8 cellular contexts compared by ENCODE assay signal in genomic region chrX:155148724-155149537, GRCh38.
DNase-seq lines count a peak whose midpoint lies in the region; ATAC-seq, FAIRE-seq and TF ChIP-seq lines count a peak whose summit lies in the region.

No MANE protein-coding gene starts in this region.

- in situ Hi-C loops in GM12878 (cut with MboI): loop anchor here (10.0 kb wide), 1 partner anchor 234 kb away; no protein-coding TSS in a partner anchor

- peaks cover 3% of the 10 kb centered on the region for H3K9me3 ChIP-seq in left ventricle myocardium inferior (replicated peaks)
- peaks cover 0 to 15% of the 10 kb centered on the region in 2 donors for H3K9me3 ChIP-seq in right atrium auricular region
- no peaks in the 10 kb centered on the region for H3K9me3 ChIP-seq in GM12878 (replicated peaks; ENCODE audit: control insufficient read depth, insufficient read depth, low read length)

- SMC1A ChIA-PET in GM12878 (lab: Charles Lee; ENCODE audit: uncharacterized antibody, unreplicated experiment): interaction anchor here (1.3 to 1.5 kb wide), 3 partner anchors 165 to 231 kb away, joined by 6 to 11 read pairs (median 7); no protein-coding TSS in a partner anchor

- no peak for TF ChIP-seq POLR2A in GM12878 (IDR thresholded peaks at IDR 0.05; ENCODE audit: low read depth, low read length)

- H3K79me2 ChIP-seq in GM12878 (ENCODE audit: control insufficient read depth, insufficient read depth, low read length): no peaks in the 10 kb centered on the region

- TF ChIP-seq RAD21 in GM12878 (IDR thresholded peaks at IDR 0.05; ENCODE audit: insufficient read depth, low read depth, low read length): peak; percentile 41; the same call in 1 of the 2 replicates

- no peak for TF ChIP-seq EP300 in GM12878 (IDR thresholded peaks at IDR 0.05; ENCODE audit: borderline replicate concordance in 1 of 2, control insufficient read depth in 1 of 2, low read depth in 2 of 2, low read length in 2 of 2)

- POLR2A ChIA-PET in GM12878 (lab: Charles Lee): no interaction called here

- H3K27ac Mint-ChIP-seq in mesothelial cell of epicardium: no peak overlapping the region

- H3K27ac ChIP-seq in left ventricle myocardium inferior (replicated peaks): no peak overlapping the region
- no peak overlapping the region for H3K27ac ChIP-seq in right atrium auricular region
- H3K27ac ChIP-seq in GM12878 (ENCODE audit: control insufficient read depth, insufficient read depth): no peak overlapping the region

- BruUV-seq in GM12878 (replicated peaks; lab: Mats Ljungman, UMichigan): no TSS peak

- H3K36me3 Mint-ChIP-seq in mesothelial cell of epicardium: no peaks in the 10 kb centered on the region

- TF ChIP-seq CTCF in left ventricle myocardium inferior (IDR thresholded peaks at IDR 0.05; ENCODE audit: borderline replicate concordance): peak; percentile 58
- TF ChIP-seq CTCF in right atrium auricular region (IDR thresholded peaks at IDR 0.05): peak in 1 of 2 donors; percentile 56
- peak; percentile 39 to 54 (median 52); a peak in 5 of 6 replicates for TF ChIP-seq CTCF in GM12878 (IDR thresholded peaks at IDR 0.05 in 2 of 3, conservative IDR thresholded peaks at IDR 0.05 in 1 of 3; ENCODE audit: control insufficient read depth in 2 of 3, extremely low read depth in 1 of 3, insufficient read depth in 1 of 3, low read depth in 3 of 3, low read length in 3 of 3)
- peak; percentile 54 for TF ChIP-seq CTCF in mesothelial cell of epicardium (IDR thresholded peaks at IDR 0.05; ENCODE audit: unreplicated experiment)

- peak; percentile 72 for ATAC-seq in GM12878
- no peak for ATAC-seq in GM21423 (IDR thresholded peaks at IDR 0.05; ENCODE audit: unreplicated experiment)

- H3K36me3 ChIP-seq in left ventricle myocardium inferior (no peaks in the 10 kb centered on the region), right atrium auricular region (no peaks in the 10 kb centered on the region), GM12878 (ENCODE audit: control insufficient read depth in 2 of 2, insufficient read depth in 2 of 2, low read length in 1 of 2) (no peaks in the 10 kb centered on the region)

- H3K4me3 ChIP-seq in left ventricle myocardium inferior (no peak overlapping the region), right atrium auricular region (no peak overlapping the region), GM12878 (no peak overlapping the region)

- 33% methylated on average over 7 of the region's 7 CpGs for WGBS in GM12878 (ENCODE audit: insufficient coverage, insufficient replicate concordance, low lambda C conversion rate, missing lambda C conversion rate)

- H3K27me3 ChIP-seq in left ventricle myocardium inferior (ENCODE audit: low read depth) (no peaks in the 10 kb centered on the region), right atrium auricular region (no peaks in the 10 kb centered on the region), GM12878 (replicated peaks in 1 of 2; ENCODE audit: control insufficient read depth in 2 of 2, insufficient read depth in 2 of 2, low read length in 1 of 2) (no peaks in the 10 kb centered on the region)

- peaks cover 64% of the 10 kb centered on the region for H3K9me3 Mint-ChIP-seq in mesothelial cell of epicardium

- H3K4me2 ChIP-seq in GM12878 (ENCODE audit: control insufficient read depth, insufficient read depth): no peak overlapping the region

- H3K4me1 Mint-ChIP-seq in mesothelial cell of epicardium: peaks cover 17% of the 10 kb centered on the region

- no peak overlapping the region for H3K4me3 Mint-ChIP-seq in mesothelial cell of epicardium

- DNase-seq in left ventricle myocardium inferior (no peak), right atrium auricular region (ENCODE audit: low spot score) (no peak), NCI-H774 (lab: John Stamatoyannopoulos, UW) (peak; percentile 15), GM12878 (ENCODE audit: low read depth, low spot score) (no peak), mesothelial cell of epicardium (ENCODE audit: low spot score in 2 of 2, unreplicated experiment in 2 of 2) (no peak), DMS79 treated with DMSO at 0.1 percent for 48 hours (lab: John Stamatoyannopoulos, UW) (no peak), GM19238 (ENCODE audit: insufficient read length, low spot score) (no peak)

- no peak for FAIRE-seq in GM12878 (lab: Jason Lieb, UNC)

- H3K4me1 ChIP-seq in left ventricle myocardium inferior (no peaks in the 10 kb centered on the region), right atrium auricular region (no peaks in the 10 kb centered on the region), GM12878 (ENCODE audit: control insufficient read depth, insufficient read depth, low read length) (no peaks in the 10 kb centered on the region)

- H4K20me1 ChIP-seq in GM12878 (ENCODE audit: control insufficient read depth, insufficient read depth): no peaks in the 10 kb centered on the region

- H3K9ac ChIP-seq in GM12878 (ENCODE audit: control insufficient read depth, insufficient read depth, low read length): no peak overlapping the region

- no peak overlapping the region for H2AFZ ChIP-seq in GM12878 (ENCODE audit: control insufficient read depth, low read depth, low read length)

- CTCF ChIA-PET in GM12878 (lab: Yijun Ruan, JAX): interaction anchor here (0.6 to 2.0 kb wide), 14 partner anchors 11 to 490 kb away, joined by 3 to 25 read pairs (median 4); no protein-coding TSS in a partner anchor

- no peaks in the 10 kb centered on the region for H3K27me3 Mint-ChIP-seq in mesothelial cell of epicardium (ENCODE audit: low read depth)

- RAD21 ChIA-PET in GM12878 (lab: Charles Lee; ENCODE audit: unreplicated experiment): interaction anchor here (0.9 to 1.0 kb wide), 2 partner anchors 169 to 231 kb away, joined by 4 to 9 read pairs; no protein-coding TSS in a partner anchor

- intact Hi-C loops in left ventricle myocardium inferior (cut with micrococcal nuclease): no loop called here
- intact Hi-C loops in GM12878 (cut with micrococcal nuclease; ENCODE audit: unreplicated experiment): loop anchor here (1.0 to 2.0 kb wide), 2 partner anchors 168 to 230 kb away; no protein-coding TSS in a partner anchor

TF ChIP-seq in GM12878, 131 proteins besides CTCF, POLR2A, EP300 and RAD21 (continues in another document):
- TF ChIP-seq BCL11A (IDR thresholded peaks at IDR 0.05; ENCODE audit: low read depth, low read length) (no peak), SIN3A (IDR thresholded peaks at IDR 0.05; ENCODE audit: low read depth, low read length) (no peak), FOS (IDR thresholded peaks at IDR 0.05; ENCODE audit: borderline replicate concordance, extremely low read depth, insufficient read length) (no peak), STAT3 (IDR thresholded peaks at IDR 0.05; ENCODE audit: low read depth, low read length) (no peak), CBFB (IDR thresholded peaks at IDR 0.05; ENCODE audit: low read depth) (no peak), NR2C1 (IDR thresholded peaks at IDR 0.05) (no peak), SMC3 (IDR thresholded peaks at IDR 0.05; ENCODE audit: borderline replicate concordance, low read length) (no peak; the same call in 1 of the 2 replicates), ZBTB33 (IDR thresholded peaks at IDR 0.05) (no peak), POU2F2 (IDR thresholded peaks at IDR 0.05; ENCODE audit: borderline replicate concordance, low read depth, low read length) (no peak), ZBTB40 (IDR thresholded peaks at IDR 0.05; ENCODE audit: borderline replicate concordance) (no peak)
